ENCODE assay signal across 11 cellular contexts in genomic region chr16:81214745-81215166, GRCh38. TPM values are rescaled to one million over a fixed set of nuclear protein-coding genes. Genes with fewer than 3 reads are reported as not detected.
DNase-seq lines count a peak whose midpoint lies in the region; ATAC-seq and TF ChIP-seq lines count a peak whose summit lies in the region.
"Had no signal": no experiment of that assay in that cellular context is flagged by ENCODE, and none has a peak within 500 bp of the region (broad histone marks: within the 10 kb centered on the region; RNA-seq: fewer than 3 reads in every experiment).

No MANE protein-coding gene starts in this region.

- no peaks in the 10 kb centered on the region; a peak in 1 of 7 replicates for H3K36me3 Mint-ChIP-seq in H9 (ENCODE audit: insufficient read depth in 1 of 3, low read depth in 3 of 3)
- H3K36me3 Mint-ChIP-seq in WTC11 = no peaks in the 10 kb centered on the region

- H2BK20ac ChIP-seq in H9 (ENCODE audit: low read depth, low read length, poor library complexity, severe bottlenecking) = no peak overlapping the region

- H4K8ac ChIP-seq in H9 (replicated peaks; ENCODE audit: insufficient read length, low read depth, low read length) = no peak overlapping the region

- H3K18ac ChIP-seq in H9 (ENCODE audit: insufficient read length, low read depth, low read length) = no peak overlapping the region

- H3K4me1 Mint-ChIP-seq in H9 = peaks cover 9 to 14% of the 10 kb centered on the region in 2 experiments
- no peaks in the 10 kb centered on the region for H3K4me1 Mint-ChIP-seq in WTC11
- H3K4me1 Mint-ChIP-seq in stimulated activated naive CD8-positive, alpha-beta T cell treated with anti-CD3 and anti-CD28 coated beads, Interleukin-15, amount 100 ng/mL, for 72 hours = no peaks in the 10 kb centered on the region

- H3K79me1 ChIP-seq in H9 (ENCODE audit: insufficient read depth, low read depth, low read length, poor library complexity, severe bottlenecking) = no peaks in the 10 kb centered on the region

- no peaks in the 10 kb centered on the region for H3K9me3 ChIP-seq in H9 (ENCODE audit: control insufficient read depth, low read depth, low read length)
- H3K9me3 ChIP-seq: heart left ventricle, psoas muscle had no signal

- H2AFZ ChIP-seq in H9 (ENCODE audit: low read length) = no peak overlapping the region

- H2BK12ac ChIP-seq in H9 (ENCODE audit: insufficient read length, low read depth, low read length) = no peak overlapping the region

- H2AK5ac ChIP-seq in H9 (ENCODE audit: insufficient read length, low read length) = no peak overlapping the region

- no peak overlapping the region for H3K4me2 ChIP-seq in H9 (ENCODE audit: insufficient read depth, insufficient read length, low read length)

- no peak overlapping the region for H4K5ac ChIP-seq in H9 (ENCODE audit: insufficient read length, low read depth, low read length)

- H3T11ph ChIP-seq in H9 (ENCODE audit: low read length) = no peak overlapping the region

- H3K27ac ChIP-seq in H9 (ENCODE audit: insufficient read length, low read depth, low read length) = no peak overlapping the region
- H3K27ac ChIP-seq in substantia nigra (ENCODE audit: low read depth, low read length, poor library complexity, severe bottlenecking) = no peak overlapping the region
- H3K27ac ChIP-seq: heart left ventricle, psoas muscle had no signal

- no peak overlapping the region for H3K4ac ChIP-seq in H9 (ENCODE audit: low read depth, low read length)

- peak; percentile 95 for ATAC-seq in WTC11
- ATAC-seq in HG03520 (IDR thresholded peaks at IDR 0.05; ENCODE audit: unreplicated experiment) = no peak
- no peak for ATAC-seq in stimulated activated naive CD8-positive, alpha-beta T cell treated with anti-CD3 and anti-CD28 coated beads, Interleukin-15, amount 100 ng/mL, for 72 hours
- ATAC-seq: psoas muscle had no signal

- no peak overlapping the region for H2BK120ac ChIP-seq in H9 (ENCODE audit: low read depth, low read length, poor library complexity, severe bottlenecking)

- H3K27me3 ChIP-seq in BJ (ENCODE audit: control insufficient read depth, insufficient read depth, low read length) = peaks cover 4% of the 10 kb centered on the region; the same call in 1 of the 2 replicates
- no peaks in the 10 kb centered on the region for H3K27me3 ChIP-seq in H9 (ENCODE audit: insufficient read depth, low read length)

- no peaks in the 10 kb centered on the region for H3K23me2 ChIP-seq in H9 (ENCODE audit: insufficient read length, low read depth, low read length, poor library complexity, severe bottlenecking)

- H3K56ac ChIP-seq in H9 (ENCODE audit: insufficient read length, low read depth, low read length) = no peak overlapping the region

- H3K4me1 ChIP-seq in H9 (ENCODE audit: insufficient read depth, low read length) = no peaks in the 10 kb centered on the region
- H3K4me1 ChIP-seq: heart left ventricle, psoas muscle had no signal

- no peaks in the 10 kb centered on the region for H3K79me2 ChIP-seq in H9 (ENCODE audit: insufficient read depth, low read length)

- peak overlapping the region in 1 of 3 experiments; percentile 48; a peak in 1 of 7 replicates for H3K27ac Mint-ChIP-seq in H9
- no peak overlapping the region for H3K27ac Mint-ChIP-seq in WTC11
- H3K27ac Mint-ChIP-seq in stimulated activated naive CD8-positive, alpha-beta T cell treated with anti-CD3 and anti-CD28 coated beads, Interleukin-15, amount 100 ng/mL, for 72 hours = no peak overlapping the region

- H3K4me3 Mint-ChIP-seq in H9 (no peak overlapping the region), WTC11 (no peak overlapping the region)
- H3K4me3 Mint-ChIP-seq in stimulated activated naive CD8-positive, alpha-beta T cell treated with anti-CD3 and anti-CD28 coated beads, Interleukin-15, amount 100 ng/mL, for 72 hours = no peak overlapping the region

- H3K27me3 Mint-ChIP-seq in H9 (ENCODE audit: low read depth) (peaks cover 2% of the 10 kb centered on the region; the same call in 1 of the 2 replicates), WTC11 (ENCODE audit: low read depth) (no peaks in the 10 kb centered on the region)
- H3K27me3 Mint-ChIP-seq in stimulated activated naive CD8-positive, alpha-beta T cell treated with anti-CD3 and anti-CD28 coated beads, Interleukin-15, amount 100 ng/mL, for 72 hours = peaks cover 45% of the 10 kb centered on the region

- no peaks in the 10 kb centered on the region for H4K20me1 ChIP-seq in H9 (ENCODE audit: control insufficient read depth, insufficient read depth, insufficient read length)

- WGBS in H9 (ENCODE audit: extremely low coverage, insufficient read length, low lambda C conversion rate) = no CpG with 5 or more reads among the region's 15 CpGs

- H3K36me3 ChIP-seq in BJ (ENCODE audit: control insufficient read depth, insufficient read depth, low read length) = no peaks in the 10 kb centered on the region
- H3K36me3 ChIP-seq: heart left ventricle had no signal

- H2BK5ac ChIP-seq in H9 (ENCODE audit: insufficient read length, low read length) = no peak overlapping the region

- no peak overlapping the region for H3K9ac ChIP-seq in H9 (ENCODE audit: extremely low read depth, insufficient read length, low read length)

- no peak for DNase-seq in BJ (ENCODE audit: low read depth)
- DNase-seq in H9 = peak; percentile 79
- peak; percentile 67 for DNase-seq in WTC11 (ENCODE audit: low spot score)
- peak; percentile 13 for DNase-seq in kidney tubule cell (ENCODE audit: low spot score)
- no peak for DNase-seq in amygdala (lab: John Stamatoyannopoulos, UW)
- no peak for DNase-seq in substantia nigra (lab: John Stamatoyannopoulos, UW)
- DNase-seq in stimulated activated naive CD8-positive, alpha-beta T cell treated with anti-CD3 and anti-CD28 coated beads, Interleukin-15, amount 100 ng/mL, for 72 hours = no peak
- DNase-seq: heart left ventricle, psoas muscle had no signal

- no peak overlapping the region for H4K91ac ChIP-seq in H9 (ENCODE audit: insufficient read length, low read depth, low read length)

- no peak overlapping the region for H3K4me3 ChIP-seq in BJ (ENCODE audit: low read depth, low read length)
- H3K4me3 ChIP-seq: heart left ventricle, psoas muscle had no signal

- POLR2A ChIA-PET in BJ (lab: Charles Lee) = no interaction called here
- POLR2A ChIA-PET in WTC11 (lab: Charles Lee) = interaction anchor here (0.5 kb wide), 1 partner anchor 28 kb away, joined by 3 read pairs; no protein-coding TSS in a partner anchor

- H3K9me3 Mint-ChIP-seq in H9 (no peaks in the 10 kb centered on the region), WTC11 (no peaks in the 10 kb centered on the region)
- H3K9me3 Mint-ChIP-seq in stimulated activated naive CD8-positive, alpha-beta T cell treated with anti-CD3 and anti-CD28 coated beads, Interleukin-15, amount 100 ng/mL, for 72 hours = no peaks in the 10 kb centered on the region

- TF ChIP-seq CTCF in BJ (IDR thresholded peaks at IDR 0.05; ENCODE audit: insufficient read depth, low read depth, low read length) (peak; percentile 56; the same call in 1 of the 2 replicates), H9 (conservative IDR thresholded peaks at IDR 0.05) (peak; percentile 75), WTC11 (IDR thresholded peaks at IDR 0.05) (no peak)

- CTCF ChIA-PET in BJ (lab: Yijun Ruan, JAX) = interaction anchor here (2.7 kb wide), 1 partner anchor 10 kb away, joined by 8 read pairs; no protein-coding TSS in a partner anchor
- CTCF ChIA-PET in WTC11 (lab: Charles Lee) = interaction anchor here (0.6 to 2.4 kb wide), 8 partner anchors 10 to 116 kb away, joined by 3 to 19 read pairs (median 4); partner anchors contain the start of gene BCO1

- no peak overlapping the region; the same call in 1 of the 2 replicates for H3K14ac ChIP-seq in H9 (ENCODE audit: insufficient read depth, low read length)

- no peak overlapping the region for H3K23ac ChIP-seq in H9 (ENCODE audit: insufficient read length, low read depth, low read length)

- H2BK15ac ChIP-seq in H9 (ENCODE audit: low read depth, low read length) = no peak overlapping the region

TF ChIP-seq in WTC11, 78 proteins besides CTCF, POLR2A, EP300 and RAD21:
- TF ChIP-seq ATF3 (CRISPR knock-in tag; conservative IDR thresholded peaks at IDR 0.05) (no peak), ZNF317 (CRISPR knock-in tag; IDR thresholded peaks at IDR 0.05; ENCODE audit: borderline replicate concordance, low read depth) (0 out of 2 replicates have a peak, but pooled peaks have one; percentile 9)

RNA-seq across cellular contexts. Expression of gene BCO1, which starts 23.7 kb away (rescaled TPM):
- not detected in 2 replicates for polyA plus RNA-seq in BJ (2011; rRNA removed)
- not detected in 2 replicates for polyA minus RNA-seq in BJ (2011; rRNA and poly(A)+ RNA removed)
- not detected in 2 replicates for total RNA-seq in H9 (2021)
- 0.15 to 0.23 TPM (median 0.23 TPM) in 3 replicates for total RNA-seq in WTC11 (2021)
- total RNA-seq: psoas muscle; T-helper 1 cell treated with Interleukin-12 subunit alpha and Interleukin-12 subunit beta and Interleukin-4 antibody, amounts not matched to agents 30 ng/mL and 1 ng/mL, for 36 hours had no signal
- polyA plus RNA-seq: heart left ventricle had no signal

Comparison
In these comparisons a context has a peak if more than half of its experiments do, and no peak if none do; other contexts are left out.
1. DNase-seq: peak in H9 (single experiment), WTC11 (single experiment) and kidney tubule cell (single experiment); none in BJ (single experiment), amygdala (0 of 56), substantia nigra (0 of 49) and stimulated activated naive CD8-positive, alpha-beta T cell treated with anti-CD3 and anti-CD28 coated beads, Interleukin-15, amount 100 ng/mL, for 72 hours (0 of 2).